Comparison of ENCODE assay signal across 8 cellular contexts in genomic region chr12:56634242-56634836, GRCh38. TPM values are rescaled to one million over a fixed set of nuclear protein-coding genes. Genes with fewer than 3 reads are reported as not detected.
A peak's percentile ranks its signal among the peaks of the same experiment; 100 is the strongest.
DNase-seq lines count a peak whose midpoint lies in the region; ATAC-seq and TF ChIP-seq lines count a peak whose summit lies in the region.

No MANE protein-coding gene starts in this region.

- intact Hi-C loops in ovary (cut with DNase I), result loop anchor here in 3 of 4 donors (5.0 to 10.0 kb wide), 3 partner anchors 112 to 900 kb away; partner anchors contain the start of gene RBMS2 (in 1 of the 3)

- no peaks in the 10 kb centered on the region for H3K27me3 Mint-ChIP-seq in activated T-cell treated with anti-CD3 and anti-CD28 coated beads, Interleukin-2, amount 50 U/mL, for 72 hours (ENCODE audit: low read depth)

- no peak for TF ChIP-seq EP300 in ovary (IDR thresholded peaks at IDR 0.05)

- H3K9me3 Mint-ChIP-seq in activated T-cell treated with anti-CD3 and anti-CD28 coated beads, Interleukin-2, amount 50 U/mL, for 72 hours, result no peaks in the 10 kb centered on the region

- peaks cover 4 to 22% of the 10 kb centered on the region in 2 donors for H3K36me3 Mint-ChIP-seq in activated T-cell treated with anti-CD3 and anti-CD28 coated beads, Interleukin-2, amount 50 U/mL, for 72 hours (ENCODE audit: insufficient read depth in 2 of 2)

- H3K4me3 Mint-ChIP-seq in activated T-cell treated with anti-CD3 and anti-CD28 coated beads, Interleukin-2, amount 50 U/mL, for 72 hours, result peak overlapping the region; percentile 90 to 100

- H3K27me3 ChIP-seq in foreskin keratinocyte (no peaks in the 10 kb centered on the region), ovary (no peaks in the 10 kb centered on the region)

- peaks cover 5% of the 10 kb centered on the region for H3K4me1 ChIP-seq in foreskin keratinocyte
- H3K4me1 ChIP-seq in ovary (ENCODE audit: insufficient read depth), result peaks cover 16% of the 10 kb centered on the region

- WGBS in ovary, 3 donors, result 1 to 3% (median 2%) methylated on average over 27 of the region's 27 CpGs

- no peaks in the 10 kb centered on the region for H3K36me3 ChIP-seq in ovary

- peaks cover 78% of the 10 kb centered on the region for H3K4me1 Mint-ChIP-seq in activated T-cell treated with anti-CD3 and anti-CD28 coated beads, Interleukin-2, amount 50 U/mL, for 72 hours (ENCODE audit: low read depth)

- H3K9me3 ChIP-seq in ovary, result no peaks in the 10 kb centered on the region

- peak overlapping the region; percentile 91 for H3K27ac Mint-ChIP-seq in activated T-cell treated with anti-CD3 and anti-CD28 coated beads, Interleukin-2, amount 50 U/mL, for 72 hours

- ATAC-seq in activated T-cell treated with anti-CD3 and anti-CD28 coated beads, Interleukin-2, amount 50 U/mL, for 72 hours (replicated peaks in 1 of 2), result no peak
- ATAC-seq in foreskin keratinocyte, result peak; percentile 19

- H3K27ac ChIP-seq in foreskin keratinocyte (peak overlapping the region; percentile 72), ovary (peak overlapping the region; percentile 90)

- no peak for TF ChIP-seq POLR2A in ovary (IDR thresholded peaks at IDR 0.05)

- TF ChIP-seq CTCF in foreskin keratinocyte (conservative IDR thresholded peaks at IDR 0.05) (no peak), ovary (IDR thresholded peaks at IDR 0.05) (no peak)

- DNase-seq in NCI-H524 (lab: John Stamatoyannopoulos, UW) (peak; percentile 22 to 49), NCI-H524 treated with DMSO at 0.1 percent for 48 hours (lab: John Stamatoyannopoulos, UW) (no peak), NCI-H2107 (lab: John Stamatoyannopoulos, UW) (peak; percentile 37), foreskin keratinocyte (peak in 1 of 2 donors; percentile 71), ovary (peak; percentile 51 to 71 (median 63)), superior temporal gyrus (ENCODE audit: extremely low spot score) (no peak)
- peak; percentile 27 to 38 for DNase-seq in activated T-cell treated with anti-CD3 and anti-CD28 coated beads, Interleukin-2, amount 50 U/mL, for 72 hours
- DNase-seq in activated CD4-positive, CD25-positive, alpha-beta regulatory T cell treated with anti-CD3 and anti-CD28 coated beads, Interleukin-2, amount 50 U/mL, for 72 hours, result no peak

- H3K4me3 ChIP-seq in ovary, result peak overlapping the region; percentile 64

RNA-seq across cellular contexts. Expression of gene BAZ2A, which starts 4.2 kb away (rescaled TPM):
- total RNA-seq in activated T-cell treated with anti-CD3 and anti-CD28 coated beads, Interleukin-2, amount 50 U/mL, for 72 hours, result 100 to 1,000 TPM; 128 to 154 TPM
- total RNA-seq in foreskin keratinocyte (55.6 and 59.3 TPM in 2 replicates), ovary (100 to 1,000 TPM in 2 of 7 donors, 10 to 100 TPM in 5; 49.4 to 105 (median 77.5) TPM)
- polyA plus RNA-seq in foreskin keratinocyte (10.6 and 13.4 TPM in 2 replicates), ovary (10 to 100 TPM; 38.3 to 93.6 TPM)

RNA-seq across cellular contexts. Expression of gene ATP5F1B, which starts 11.4 kb away (rescaled TPM):
- total RNA-seq in activated T-cell treated with anti-CD3 and anti-CD28 coated beads, Interleukin-2, amount 50 U/mL, for 72 hours, result 100 to 1,000 TPM; 661 to 679 TPM
- 657 and 723 TPM in 2 replicates for total RNA-seq in foreskin keratinocyte
- 574 and 700 TPM in 2 replicates for polyA plus RNA-seq in foreskin keratinocyte
- 100 to 1,000 TPM; 201 to 334 (median 273) TPM for total RNA-seq in ovary
- 100 to 1,000 TPM; 237 to 809 TPM for polyA plus RNA-seq in ovary

RNA-seq across cellular contexts. Expression of gene PTGES3, which starts 53.7 kb away (rescaled TPM):
- total RNA-seq in activated T-cell treated with anti-CD3 and anti-CD28 coated beads, Interleukin-2, amount 50 U/mL, for 72 hours, result 100 to 1,000 TPM; 166 to 192 TPM
- total RNA-seq in foreskin keratinocyte, result 263 and 298 TPM in 2 replicates
- 265 and 316 TPM in 2 replicates for polyA plus RNA-seq in foreskin keratinocyte
- 100 to 1,000 TPM; 109 to 328 (median 212) TPM for total RNA-seq in ovary
- polyA plus RNA-seq in ovary, result 100 to 1,000 TPM; 215 to 299 TPM

Comparison
In these comparisons a context has a peak if more than half of its experiments do, and no peak if none do; other contexts are left out.
1. DNase-seq: peak in NCI-H524 (2 of 2), NCI-H2107 (single experiment), activated T-cell treated with anti-CD3 and anti-CD28 coated beads, Interleukin-2, amount 50 U/mL, for 72 hours (2 of 2) and ovary (5 of 5); none in NCI-H524 treated with DMSO at 0.1 percent for 48 hours (single experiment), superior temporal gyrus (single experiment) and activated CD4-positive, CD25-positive, alpha-beta regulatory T cell treated with anti-CD3 and anti-CD28 coated beads, Interleukin-2, amount 50 U/mL, for 72 hours (single experiment).